In genomic region chrX:10189317-10190268, GRCh38 we compare ENCODE assay signal across 8 cellular contexts. TPM values are rescaled to one million over a fixed set of nuclear protein-coding genes. Genes with fewer than 3 reads are reported as not detected.
DNase-seq lines count a peak whose midpoint lies in the region; ATAC-seq and TF ChIP-seq lines count a peak whose summit lies in the region.

No MANE protein-coding gene starts in this region.

- peaks cover 6% of the 10 kb centered on the region for H3K27me3 Mint-ChIP-seq in activated naive CD8-positive, alpha-beta T cell treated with anti-CD3 and anti-CD28 coated beads for 36 hours

- 45% methylated on average over 11 of the region's 16 CpGs for WGBS in prostate gland

- H3K36me3 Mint-ChIP-seq in activated naive CD8-positive, alpha-beta T cell treated with anti-CD3 and anti-CD28 coated beads for 36 hours: no peaks in the 10 kb centered on the region

- H3K27me3 ChIP-seq in prostate gland (replicated peaks; ENCODE audit: insufficient read depth) (no peaks in the 10 kb centered on the region), vagina (no peaks in the 10 kb centered on the region)

- DNase-seq in DMS53 treated with DMSO at 0.1 percent for 48 hours (lab: John Stamatoyannopoulos, UW; ENCODE audit: unreplicated experiment) (peak; percentile 15), SK-MEL-5 (ENCODE audit: low read depth, low spot score) (peak; percentile 72), Right ventricle myocardium superior (peak; percentile 66), prostate gland (ENCODE audit: low spot score) (peak; percentile 49), vagina (ENCODE audit: extremely low spot score in 2 of 2) (no peak)
- peak; percentile 54 for DNase-seq in activated naive CD8-positive, alpha-beta T cell treated with anti-CD3 and anti-CD28 coated beads for 36 hours

- H3K27ac Mint-ChIP-seq in activated naive CD8-positive, alpha-beta T cell treated with anti-CD3 and anti-CD28 coated beads for 36 hours: no peak overlapping the region

- intact Hi-C loops in Right ventricle myocardium superior (cut with DNase I): loop anchor here (5.0 to 10.0 kb wide), 3 partner anchors 135 to 533 kb away; no protein-coding TSS in a partner anchor
- intact Hi-C loops in prostate gland (cut with DNase I): loop anchor here (2.0 to 10.0 kb wide), 4 partner anchors 425 to 1575 kb away; no protein-coding TSS in a partner anchor
- intact Hi-C loops in vagina (cut with DNase I): loop anchor here (10.0 kb wide), 2 partner anchors 445 to 535 kb away; no protein-coding TSS in a partner anchor

- no peak overlapping the region for H3K4me3 Mint-ChIP-seq in activated naive CD8-positive, alpha-beta T cell treated with anti-CD3 and anti-CD28 coated beads for 36 hours

- no peak overlapping the region for H3K4me3 ChIP-seq in prostate gland
- H3K4me3 ChIP-seq in vagina: no peak overlapping the region

- ATAC-seq in GM21619 (IDR thresholded peaks at IDR 0.05; ENCODE audit: unreplicated experiment) (peak; percentile 88), Right ventricle myocardium superior (ENCODE audit: poor library complexity) (peak; percentile 91)

- H3K36me3 ChIP-seq in prostate gland (no peaks in the 10 kb centered on the region), vagina (no peaks in the 10 kb centered on the region)

- H3K4me1 ChIP-seq in prostate gland (replicated peaks) (no peaks in the 10 kb centered on the region), vagina (no peaks in the 10 kb centered on the region)

- in situ Hi-C loops in SK-MEL-5 (cut with HindIII; ENCODE audit: low pct_unique_long_range_greater_than_20kb, low sequenced_read_pairs): loop anchor here (25.0 kb wide), 1 partner anchor 448 kb away; no protein-coding TSS in a partner anchor

- H3K9me3 Mint-ChIP-seq in activated naive CD8-positive, alpha-beta T cell treated with anti-CD3 and anti-CD28 coated beads for 36 hours: no peaks in the 10 kb centered on the region

- H3K27ac ChIP-seq in prostate gland (no peak overlapping the region), vagina (no peak overlapping the region)

- H3K4me1 Mint-ChIP-seq in activated naive CD8-positive, alpha-beta T cell treated with anti-CD3 and anti-CD28 coated beads for 36 hours: no peaks in the 10 kb centered on the region

- no peaks in the 10 kb centered on the region for H3K9me3 ChIP-seq in prostate gland
- H3K9me3 ChIP-seq in vagina: no peaks in the 10 kb centered on the region

- TF ChIP-seq POLR2A in prostate gland (IDR thresholded peaks at IDR 0.05): no peak
- TF ChIP-seq POLR2A in vagina (IDR thresholded peaks at IDR 0.05): no peak

- TF ChIP-seq CTCF in LNCAP (IDR thresholded peaks at IDR 0.05): peak; percentile 61
- peak; percentile 23 to 75 (median 70) for TF ChIP-seq CTCF in prostate gland (IDR thresholded peaks at IDR 0.05)
- peak; percentile 66 to 75 (median 73) for TF ChIP-seq CTCF in vagina (IDR thresholded peaks at IDR 0.05)

RNA-seq across cellular contexts. Expression of gene CLCN4, which starts 32.8 kb away (rescaled TPM):
- 1.8 and 4.1 TPM in 2 replicates for total RNA-seq in SK-MEL-5 (2014; rRNA removed; shearing (Covaris generic))
- polyA plus RNA-seq in SK-MEL-5 (2015; cell fraction: cytosol; rRNA removed): 2.1 and 2.7 TPM in 2 replicates
- polyA plus RNA-seq in SK-MEL-5 (2015; cell fraction: nucleus; rRNA removed): 0.26 and 0.74 TPM in 2 replicates
- under 1 TPM; 0.04 to 0.38 TPM for total RNA-seq in activated naive CD8-positive, alpha-beta T cell treated with anti-CD3 and anti-CD28 coated beads for 36 hours
- total RNA-seq in Right ventricle myocardium superior (30.9 TPM), prostate gland (10 to 100 TPM in 1 of 2 donors, under 1 TPM in 1; 0.50 to 15.3 TPM), vagina (1.2 TPM)

Comparison
In these comparisons a context has a peak if more than half of its experiments do, and no peak if none do; other contexts are left out.
1. DNase-seq: peak in DMS53 treated with DMSO at 0.1 percent for 48 hours (single experiment), SK-MEL-5 (single experiment), activated naive CD8-positive, alpha-beta T cell treated with anti-CD3 and anti-CD28 coated beads for 36 hours (single experiment), Right ventricle myocardium superior (single experiment) and prostate gland (single experiment); none in vagina (0 of 2).
2. Peak in every context shown above with its lines, with median percentiles within 50 percentile points of each other: CTCF ChIP-seq.